In genomic region chr2:156896294-156896693, GRCh38 we compare ENCODE assay signal across 9 cellular contexts.
DNase-seq lines count a peak whose midpoint lies in the region; ATAC-seq, FAIRE-seq and TF ChIP-seq lines count a peak whose summit lies in the region.
"Had no signal": no experiment of that assay in that cellular context is flagged by ENCODE, and none has a peak within 500 bp of the region (broad histone marks: within the 10 kb centered on the region; RNA-seq: fewer than 3 reads in every experiment).

No MANE protein-coding gene starts in this region.

- no peaks in the 10 kb centered on the region for H4K20me1 ChIP-seq in keratinocyte (ENCODE audit: control insufficient read depth, extremely low read depth, insufficient read depth, low read length)

- H3K27me3 ChIP-seq in keratinocyte (ENCODE audit: control insufficient read depth, extremely low read depth, insufficient read depth, low read length): no peaks in the 10 kb centered on the region
- H3K27me3 ChIP-seq in heart right ventricle: peaks cover 0 to 6% (median 0%) of the 10 kb centered on the region in 7 donors

- no peak overlapping the region for H2AFZ ChIP-seq in keratinocyte (ENCODE audit: control insufficient read depth, low read length)

- H3K9me3 ChIP-seq in keratinocyte (ENCODE audit: control insufficient read depth, low read depth, low read length) (no peaks in the 10 kb centered on the region), heart right ventricle (peaks cover 0 to under 1% (median 0%) of the 10 kb centered on the region in 11 donors)
- H3K9me3 ChIP-seq: A549 had no signal

- no peak overlapping the region for H3K9ac ChIP-seq in keratinocyte (ENCODE audit: control insufficient read depth, extremely low read depth, insufficient read depth, low read length)

- H3K36me3 ChIP-seq in keratinocyte (ENCODE audit: control insufficient read depth in 2 of 2, extremely low read depth in 1 of 2, insufficient read depth in 2 of 2, low read length in 2 of 2) (no peaks in the 10 kb centered on the region), heart right ventricle (no peaks in the 10 kb centered on the region)

- intact Hi-C loops in heart right ventricle (cut with DNase I): loop anchor here in 1 of 10 donors (10.0 kb wide), 1 partner anchor 1521 kb away; no protein-coding TSS in a partner anchor

- 51 to 63% methylated on average over 1 of the region's 1 CpG for WGBS in heart right ventricle, 2 donors

- DNase-seq in NOMO-1 treated with DMSO at 0.1 percent for 48 hours (lab: John Stamatoyannopoulos, UW; ENCODE audit: unreplicated experiment) (peak; percentile 40), NOMO-1 treated with dmso at 0.1 percent for 144 hours (lab: John Stamatoyannopoulos, UW; ENCODE audit: unreplicated experiment) (no peak), LHCN-M2 (ENCODE audit: low read depth) (peak; percentile 85), keratinocyte (ENCODE audit: low read depth, low spot score) (no peak), HTR-8/SVneo (ENCODE audit: insufficient read length, low spot score) (no peak), NCI-H2029 (lab: John Stamatoyannopoulos, UW) (no peak), heart right ventricle (no peak)

- dilution Hi-C loops in keratinocyte (cut with MboI; ENCODE audit: extremely low pct_ligation_motif_present, low sequenced_read_pairs): no loop called here

- H3K4me1 ChIP-seq in keratinocyte (ENCODE audit: control insufficient read depth, extremely low read depth, insufficient read depth, low read length) (peaks cover 22% of the 10 kb centered on the region), heart right ventricle (peaks cover 0 to 14% (median 0%) of the 10 kb centered on the region in 9 donors)
- H3K4me1 ChIP-seq: A549 had no signal

- TF ChIP-seq CTCF in keratinocyte (optimal IDR thresholded peaks at IDR 0.05 in 1 of 3, IDR thresholded peaks at IDR 0.05 in 1 of 3, conservative IDR thresholded peaks at IDR 0.05 in 1 of 3; ENCODE audit: extremely low read depth in 1 of 3, insufficient read depth in 2 of 3, low read length in 3 of 3): no peak
- TF ChIP-seq CTCF in heart right ventricle (IDR thresholded peaks at IDR 0.05): no peak

- H3K9me1 ChIP-seq in keratinocyte (ENCODE audit: control insufficient read depth, extremely low read depth, insufficient read depth, low read length): no peaks in the 10 kb centered on the region

- ATAC-seq in HG02571 (IDR thresholded peaks at IDR 0.05; ENCODE audit: unreplicated experiment) (peak; percentile 96), heart right ventricle (no peak)
- ATAC-seq: A549 had no signal

- H3K27ac ChIP-seq in keratinocyte (ENCODE audit: control insufficient read depth, insufficient read depth, low read length) (no peak overlapping the region), heart right ventricle (no peak overlapping the region)
- H3K27ac ChIP-seq: A549 had no signal

- H3K79me2 ChIP-seq in keratinocyte (ENCODE audit: control insufficient read depth, insufficient read depth, low read length): no peaks in the 10 kb centered on the region

- FAIRE-seq in keratinocyte (lab: Jason Lieb, UNC) (peak; percentile 86), HTR-8/SVneo (lab: Jason Lieb, UNC) (no peak)
- FAIRE-seq: A549 had no signal

- H3K4me3 ChIP-seq in keratinocyte (ENCODE audit: control insufficient read depth in 2 of 3, extremely low read depth in 1 of 3, insufficient read depth in 2 of 3, low read depth in 1 of 3, low read length in 3 of 3): no peak overlapping the region
- H3K4me3 ChIP-seq in heart right ventricle: no peak overlapping the region
- H3K4me3 ChIP-seq: A549 had no signal

- no peak overlapping the region for H3K4me2 ChIP-seq in keratinocyte (ENCODE audit: control insufficient read depth, extremely low read depth, insufficient read depth, low read depth, low read length)
- H3K4me2 ChIP-seq: A549 had no signal

Comparison
In these comparisons a context has a peak if more than half of its experiments do, and no peak if none do; other contexts are left out.
1. DNase-seq: peak in NOMO-1 treated with DMSO at 0.1 percent for 48 hours (single experiment) and LHCN-M2 (single experiment); none in NOMO-1 treated with dmso at 0.1 percent for 144 hours (single experiment), keratinocyte (single experiment), HTR-8/SVneo (single experiment), NCI-H2029 (single experiment) and heart right ventricle (0 of 2).